19 cellular contexts compared by ENCODE assay signal in genomic region chr13:110440946-110441731, GRCh38.
"Had no signal": no experiment of that assay in that cellular context is flagged by ENCODE, and none has a peak within 500 bp of the region (broad histone marks: within the 10 kb centered on the region; RNA-seq: fewer than 3 reads in every experiment).

No MANE protein-coding gene starts in this region.

- DNase-seq: activated CD4-positive, alpha-beta T cell treated with anti-CD3 and anti-CD28 coated beads for 1 hour; activated CD4-positive, alpha-beta T cell treated with anti-CD3 and anti-CD28 coated beads, Interleukin-2, amount 50 U/mL, for 1 hour; activated CD8-positive, alpha-beta memory T cell treated with anti-CD3 and anti-CD28 coated beads, Interleukin-2, amount 50 U/mL, for 4 hours; activated naive CD4-positive, alpha-beta T cell; activated naive CD8-positive, alpha-beta T cell treated with anti-CD3 and anti-CD28 coated beads for 36 hours; activated T-cell treated with anti-CD3 and anti-CD28 coated beads, Interleukin-2, amount 50 U/mL, for 24 hours; effector CD4-positive, alpha-beta T cell; erythroblast; hypothalamus; left ventricle myocardium superior; mammary epithelial cell; midbrain; spleen; stimulated activated CD4-positive, alpha-beta T cell treated with anti-CD3 and anti-CD28 coated beads, Interleukin-4, amount 100 ng/mL, for 1 hour; stimulated activated naive CD4-positive, alpha-beta T cell; T-helper 9 cell had no signal

- ATAC-seq: left ventricle myocardium superior had no signal

- H3K4me3 Mint-ChIP-seq: activated naive CD8-positive, alpha-beta T cell treated with anti-CD3 and anti-CD28 coated beads for 36 hours; activated T-cell treated with anti-CD3 and anti-CD28 coated beads, Interleukin-2, amount 50 U/mL, for 24 hours; dendritic cell treated with granulocyte-macrophage colony-stimulating factor and Interleukin-4, amounts not matched to agents 40 ng/mL and 50 ng/mL, for 4 days had no signal

- H3K36me3 Mint-ChIP-seq: activated naive CD8-positive, alpha-beta T cell treated with anti-CD3 and anti-CD28 coated beads for 36 hours had no signal

- H3K27ac ChIP-seq: spleen had no signal

- H3K27ac Mint-ChIP-seq: activated naive CD8-positive, alpha-beta T cell treated with anti-CD3 and anti-CD28 coated beads for 36 hours; activated T-cell treated with anti-CD3 and anti-CD28 coated beads, Interleukin-2, amount 50 U/mL, for 24 hours; activated T-helper 2 cell treated with anti-CD3 and anti-CD28 coated beads, Interferon-gamma antibody, Interleukin-2, Interleukin-4, amounts not matched to agents 10 μg/mL and 5 μg/mL and 100 μg/mL, durations not matched to agents 14 hours and 24 hours and 36 hours; dendritic cell treated with granulocyte-macrophage colony-stimulating factor and Interleukin-4, amounts not matched to agents 40 ng/mL and 50 ng/mL, for 4 days had no signal

- H3K9me3 Mint-ChIP-seq: activated naive CD8-positive, alpha-beta T cell treated with anti-CD3 and anti-CD28 coated beads for 36 hours; activated T-cell treated with anti-CD3 and anti-CD28 coated beads, Interleukin-2, amount 50 U/mL, for 24 hours; activated T-helper 2 cell treated with anti-CD3 and anti-CD28 coated beads, Interferon-gamma antibody, Interleukin-2, Interleukin-4, amounts not matched to agents 10 μg/mL and 5 μg/mL and 100 μg/mL, durations not matched to agents 14 hours and 24 hours and 36 hours; dendritic cell treated with granulocyte-macrophage colony-stimulating factor and Interleukin-4, amounts not matched to agents 40 ng/mL and 50 ng/mL, for 4 days had no signal

- H3K9me3 ChIP-seq: spleen, thoracic aorta had no signal

- H3K4me3 ChIP-seq: spleen, thoracic aorta had no signal
